In genomic region chr16:87674405-87674804, GRCh38 we compare ENCODE assay signal across 19 cellular contexts.
"Had no signal": no experiment of that assay in that cellular context is flagged by ENCODE, and none has a peak within 500 bp of the region (broad histone marks: within the 10 kb centered on the region; RNA-seq: fewer than 3 reads in every experiment).

No MANE protein-coding gene starts in this region.

- H3K27me3 Mint-ChIP-seq: activated naive CD8-positive, alpha-beta T cell treated with anti-CD3 and anti-CD28 coated beads for 36 hours; natural killer cell treated with Interleukin-12 subunit alpha and Interleukin-12 subunit beta and Interleukin-15 and Interleukin-18, amount 100 ng/mL, for 72 hours had no signal

- ATAC-seq: heart left ventricle; left cardiac atrium; natural killer cell treated with Interleukin-12 subunit alpha and Interleukin-12 subunit beta and Interleukin-15 and Interleukin-18, amount 100 ng/mL, for 72 hours; psoas muscle; upper lobe of right lung had no signal

- H3K27ac Mint-ChIP-seq: activated naive CD8-positive, alpha-beta T cell treated with anti-CD3 and anti-CD28 coated beads for 36 hours; natural killer cell treated with Interleukin-12 subunit alpha and Interleukin-12 subunit beta and Interleukin-15 and Interleukin-18, amount 100 ng/mL, for 72 hours; T-helper 2 cell treated with Interferon-gamma antibody and Interleukin-4, amounts not matched to agents 5 μg/mL and 100 μg/mL, for 36 hours had no signal

- H3K4me1 Mint-ChIP-seq: activated naive CD8-positive, alpha-beta T cell treated with anti-CD3 and anti-CD28 coated beads for 36 hours had no signal

- H3K36me3 Mint-ChIP-seq: activated naive CD8-positive, alpha-beta T cell treated with anti-CD3 and anti-CD28 coated beads for 36 hours; natural killer cell treated with Interleukin-12 subunit alpha and Interleukin-12 subunit beta and Interleukin-15 and Interleukin-18, amount 100 ng/mL, for 72 hours had no signal

- H3K4me3 Mint-ChIP-seq: activated naive CD8-positive, alpha-beta T cell treated with anti-CD3 and anti-CD28 coated beads for 36 hours; natural killer cell treated with Interleukin-12 subunit alpha and Interleukin-12 subunit beta and Interleukin-15 and Interleukin-18, amount 100 ng/mL, for 72 hours; T-helper 2 cell treated with Interferon-gamma antibody and Interleukin-4, amounts not matched to agents 5 μg/mL and 100 μg/mL, for 36 hours had no signal

- DNase-seq: activated CD4-positive, alpha-beta T cell treated with anti-CD3 and anti-CD28 coated beads for 1 hour; activated CD4-positive, alpha-beta T cell treated with anti-CD3 and anti-CD28 coated beads, Interleukin-2, amount 50 U/mL, for 48 hours; activated CD8-positive, alpha-beta memory T cell treated with anti-CD3 and anti-CD28 coated beads, Interleukin-2, amount 50 U/mL, for 48 hours; activated naive CD4-positive, alpha-beta T cell treated with Interleukin-2 at 50 U/mL for 16 hours; activated naive CD8-positive, alpha-beta T cell treated with anti-CD3 and anti-CD28 coated beads for 36 hours; activated T-cell treated with anti-CD3 and anti-CD28 coated beads, Interleukin-2, amount 50 U/mL, for 48 hours; amniotic stem cell; colonic mucosa; heart left ventricle; left cardiac atrium; ovary; psoas muscle; spleen; stimulated activated CD4-positive, alpha-beta T cell treated with anti-CD3 and anti-CD28 coated beads, Interleukin-4, amount 100 ng/mL, for 24 hours; stimulated activated naive CD8-positive, alpha-beta T cell treated with anti-CD3 and anti-CD28 coated beads, Interleukin-15, Interleukin-2, amounts not matched to agents 100 U/mL and 50 U/mL, for 24 hours; upper lobe of right lung; WERI-Rb-1 had no signal

- H3K9me3 Mint-ChIP-seq: activated naive CD8-positive, alpha-beta T cell treated with anti-CD3 and anti-CD28 coated beads for 36 hours; natural killer cell treated with Interleukin-12 subunit alpha and Interleukin-12 subunit beta and Interleukin-15 and Interleukin-18, amount 100 ng/mL, for 72 hours; T-helper 2 cell treated with Interferon-gamma antibody and Interleukin-4, amounts not matched to agents 5 μg/mL and 100 μg/mL, for 36 hours had no signal
